In genomic region chr1:162689745-162690671, GRCh38 we compare ENCODE assay signal across 10 cellular contexts. TPM values are rescaled to one million over a fixed set of nuclear protein-coding genes. Genes with fewer than 3 reads are reported as not detected.
DNase-seq lines count a peak whose midpoint lies in the region; ATAC-seq, FAIRE-seq and TF ChIP-seq lines count a peak whose summit lies in the region.
"Had no signal": no experiment of that assay in that cellular context is flagged by ENCODE, and none has a peak within 500 bp of the region (broad histone marks: within the 10 kb centered on the region; RNA-seq: fewer than 3 reads in every experiment).

No MANE protein-coding gene starts in this region.

- H3K4me3 ChIP-seq in breast epithelium (no peak overlapping the region), HepG2 (replicated peaks in 1 of 3; ENCODE audit: insufficient read depth in 1 of 3, low read depth in 2 of 3, low read length in 3 of 3) (no peak overlapping the region), tibial nerve (no peak overlapping the region)

- DNase-seq in M059J (ENCODE audit: low read depth) = peak; percentile 87
- no peak for DNase-seq in breast epithelium (ENCODE audit: low spot score in 2 of 2)
- DNase-seq in HepG2 (ENCODE audit: low spot score) = no peak
- DNase-seq in tibial nerve (ENCODE audit: low spot score in 2 of 2) = no peak
- DNase-seq: activated naive CD4-positive, alpha-beta T cell; NCI-H1436 had no signal

- no peak overlapping the region for H2AFZ ChIP-seq in HepG2 (ENCODE audit: low read length)

- H3K36me3 ChIP-seq in breast epithelium (no peaks in the 10 kb centered on the region), HepG2 (replicated peaks in 1 of 2; ENCODE audit: control insufficient read depth in 1 of 2, insufficient read depth in 2 of 2, low read length in 2 of 2) (no peaks in the 10 kb centered on the region), tibial nerve (no peaks in the 10 kb centered on the region)

- no TSS peak for BruUV-seq in HepG2 (replicated peaks; lab: Mats Ljungman, UMichigan)

- intact Hi-C loops in breast epithelium (cut with DNase I; ENCODE audit: low total_unique reads) = no loop called here
- intact Hi-C loops in HepG2 (cut with micrococcal nuclease; ENCODE audit: unreplicated experiment) = loop anchor here (5.0 kb wide), 1 partner anchor 42 kb away; no protein-coding TSS in a partner anchor

- ATAC-seq in HepG2 (no peak), HG03460 (IDR thresholded peaks at IDR 0.05; ENCODE audit: unreplicated experiment) (no peak), GM21723 (IDR thresholded peaks at IDR 0.05; ENCODE audit: unreplicated experiment) (no peak), GM21576 (IDR thresholded peaks at IDR 0.05; ENCODE audit: unreplicated experiment) (no peak)
- ATAC-seq: activated CD4-positive, CD25-positive, alpha-beta regulatory T cell treated with anti-CD3 and anti-CD28 coated beads, Interleukin-2, amount 50 U/mL, for 24 hours had no signal

- in situ Hi-C loops in HepG2 (cut with HindIII; ENCODE audit: extremely low pct_ligation_motif_present, low pct_unique_long_range_greater_than_20kb) = no loop called here

- no peak overlapping the region for H3K4me2 ChIP-seq in HepG2 (ENCODE audit: low read depth, low read length)

- H3K27ac ChIP-seq in breast epithelium (peak overlapping the region; percentile 51 to 71), HepG2 (ENCODE audit: extremely low read length, insufficient read depth, low read length) (no peak overlapping the region), tibial nerve (peak overlapping the region in 3 of 4 donors; percentile 26 to 52 (median 30))

- TF ChIP-seq EP300 in HepG2 (IDR thresholded peaks at IDR 0.05; ENCODE audit: low read depth in 2 of 2, low read length in 2 of 2) (no peak), HepG2 (CRISPR knock-in tag; IDR thresholded peaks at IDR 0.05; ENCODE audit: borderline replicate concordance) (no peak), tibial nerve (IDR thresholded peaks at IDR 0.05) (no peak)

- WGBS in HepG2 (ENCODE audit: low lambda C conversion rate) = 71% methylated on average over 5 of the region's 5 CpGs
- 71 to 78% methylated on average over 5 of the region's 5 CpGs for WGBS in tibial nerve, 2 donors

- POLR2A ChIA-PET in HepG2 (lab: Yijun Ruan, JAX) = no interaction called here

- no peaks in the 10 kb centered on the region for H4K20me1 ChIP-seq in HepG2 (ENCODE audit: insufficient read depth, low read length)

- TF ChIP-seq RAD21 in HepG2 (CRISPR knock-in tag; IDR thresholded peaks at IDR 0.05) = no peak

- H3K79me2 ChIP-seq in HepG2 (ENCODE audit: insufficient read depth, low read length) = no peaks in the 10 kb centered on the region

- H3K4me1 ChIP-seq in breast epithelium (peaks cover 7 to 8% of the 10 kb centered on the region in 2 donors), HepG2 (ENCODE audit: insufficient read depth, low read length) (peaks cover 28% of the 10 kb centered on the region), tibial nerve (peaks cover 3 to 45% (median 9%) of the 10 kb centered on the region in 4 donors)

- no peak for FAIRE-seq in HepG2 (lab: Jason Lieb, UNC)

- no peak for TF ChIP-seq CTCF in breast epithelium (IDR thresholded peaks at IDR 0.05)
- no peak for TF ChIP-seq CTCF in HepG2 (CRISPR knock-in tag; IDR thresholded peaks at IDR 0.05)
- TF ChIP-seq CTCF in tibial nerve (IDR thresholded peaks at IDR 0.05) = no peak

- H3K9ac ChIP-seq in HepG2 (ENCODE audit: insufficient read depth, low read depth, low read length) = no peak overlapping the region

- H3K9me3 ChIP-seq in breast epithelium (no peaks in the 10 kb centered on the region), HepG2 (ENCODE audit: low read length) (no peaks in the 10 kb centered on the region), tibial nerve (no peaks in the 10 kb centered on the region)

- H3K27me3 ChIP-seq in breast epithelium (no peaks in the 10 kb centered on the region), HepG2 (ENCODE audit: control insufficient read depth in 1 of 2, insufficient read depth in 2 of 2, low read length in 2 of 2) (no peaks in the 10 kb centered on the region), tibial nerve (no peaks in the 10 kb centered on the region)

- CTCF ChIA-PET in HepG2 (lab: Yijun Ruan, JAX; ENCODE audit: low intra/inter-chr PET ratio, low total read pairs) = no interaction called here

- TF ChIP-seq POLR2A in breast epithelium (IDR thresholded peaks at IDR 0.05) (no peak), HepG2 (IDR thresholded peaks at IDR 0.05; ENCODE audit: insufficient read depth in 1 of 2, low read depth in 2 of 2, low read length in 2 of 2) (no peak), tibial nerve (IDR thresholded peaks at IDR 0.05) (no peak)

TF ChIP-seq in HepG2, 621 proteins besides CTCF, POLR2A, EP300 and RAD21:
- TF ChIP-seq ZNF629 (CRISPR knock-in tag; conservative IDR thresholded peaks at IDR 0.05) = peak; percentile 32; the same call in 1 of the 2 replicates
- no peak for TF ChIP-seq MZF1 (CRISPR knock-in tag; IDR thresholded peaks at IDR 0.05; ENCODE audit: borderline replicate concordance)
- no peak for TF ChIP-seq ATAD3A (CRISPR knock-in tag; IDR thresholded peaks at IDR 0.05)

RNA-seq across cellular contexts. Expression of gene DDR2, which starts 57.7 kb away (rescaled TPM):
- 21.9 and 32.3 TPM in 2 replicates for total RNA-seq in M059J (2014; rRNA removed; shearing (Covaris generic))
- total RNA-seq in breast epithelium (100 to 1,000 TPM in 1 of 3 donors, 10 to 100 TPM in 2; 41.9 to 238 (median 47.2) TPM), HepG2 (2016; rRNA removed; fragmentation: Illumina TruSeq; extraction: Trizol) (0.13 and 0.38 TPM in 2 replicates), tibial nerve (100 to 1,000 TPM in 2 of 4 donors, 10 to 100 TPM in 2; 76.5 to 120 (median 103) TPM)
- under 0.01 TPM in 1 of 2 replicates, not detected in the other for total RNA-seq in HepG2 (2016; cell fraction: cytosol; rRNA removed; fragmentation: Illumina TruSeq; extraction: Trizol; ENCODE audit: low read depth)
- total RNA-seq in HepG2 (2016; cell fraction: insoluble cytoplasmic fraction; rRNA removed; fragmentation: Illumina TruSeq; extraction: Trizol) = 0.15 and 0.43 TPM in 2 replicates
- 0.10 and 0.22 TPM in 2 replicates for total RNA-seq in HepG2 (2016; cell fraction: membrane; rRNA removed; fragmentation: Illumina TruSeq; extraction: Trizol)
- total RNA-seq in HepG2 (2016; cell fraction: nucleus; rRNA removed; fragmentation: Illumina TruSeq; extraction: Trizol) = 1.3 and 2.1 TPM in 2 replicates
- polyA plus RNA-seq in HepG2 (2011; rRNA removed) = 0.30 and 0.36 TPM in 2 replicates
- 0.15 and 0.18 TPM in 2 replicates for polyA plus RNA-seq in HepG2 (2011; cell fraction: cytosol; rRNA removed)
- polyA plus RNA-seq in HepG2 (2011; cell fraction: nucleus; rRNA removed) = 0.84 and 1.3 TPM in 2 replicates
- polyA plus RNA-seq in HepG2 (2012) = 0.23 and 0.40 TPM in 2 replicates
- 0.02 and 0.07 TPM in 2 replicates for polyA plus RNA-seq in HepG2 (2016; cell fraction: cytosol; fragmentation: Illumina TruSeq; extraction: Trizol; ENCODE audit: low read depth)
- 0.09 and 0.14 TPM in 2 replicates for polyA plus RNA-seq in HepG2 (2016; cell fraction: insoluble cytoplasmic fraction; fragmentation: Illumina TruSeq; extraction: Trizol; ENCODE audit: low read depth)
- 0.02 TPM in 2 replicates for polyA plus RNA-seq in HepG2 (2016; cell fraction: membrane; fragmentation: Illumina TruSeq; extraction: Trizol; ENCODE audit: low read depth)
- polyA plus RNA-seq in HepG2 (2016; cell fraction: nucleus; fragmentation: Illumina TruSeq; extraction: Trizol; ENCODE audit: insufficient read depth, low read depth) = 0.89 and 1.2 TPM in 2 replicates
- polyA minus RNA-seq in HepG2 (2011; rRNA and poly(A)+ RNA removed; ENCODE audit: low replicate concordance) = 1.2 and 3.1 TPM in 2 replicates
- 0.59 TPM in 1 of 2 replicates, not detected in the other for polyA minus RNA-seq in HepG2 (2011; cell fraction: cytosol; rRNA and poly(A)+ RNA removed)
- polyA minus RNA-seq in HepG2 (2011; cell fraction: nucleus; rRNA and poly(A)+ RNA removed) = 1.5 and 2.5 TPM in 2 replicates
